Comparison of ENCODE assay signal across 8 cellular contexts in genomic region chr12:116276433-116277216, GRCh38. TPM values are rescaled to one million over a fixed set of nuclear protein-coding genes. Genes with fewer than 3 reads are reported as not detected.
DNase-seq lines count a peak whose midpoint lies in the region; ATAC-seq, FAIRE-seq and TF ChIP-seq lines count a peak whose summit lies in the region.

No MANE protein-coding gene starts in this region.

- DNase-seq in G401 (ENCODE audit: low spot score) (peak; percentile 71), HEK293T (ENCODE audit: extremely low spot score) (peak; percentile 38), NAMALWA (ENCODE audit: low spot score) (peak; percentile 73), T-helper 9 cell (peak; percentile 60), astrocyte (ENCODE audit: low read depth) (peak; percentile 53), hepatic stellate cell (ENCODE audit: low spot score) (peak; percentile 54)

- no peak for TF ChIP-seq CTCF in astrocyte (IDR thresholded peaks at IDR 0.05; ENCODE audit: insufficient read depth, low read depth, low read length)

- H3K27me3 ChIP-seq in astrocyte (ENCODE audit: insufficient read depth, low read length) (no peaks in the 10 kb centered on the region), rectal smooth muscle tissue (ENCODE audit: control insufficient read depth, insufficient read depth, low read length) (no peaks in the 10 kb centered on the region)

- FAIRE-seq in astrocyte (lab: Jason Lieb, UNC): no peak

- H3K4me1 ChIP-seq in astrocyte (ENCODE audit: insufficient read depth, low read length): peaks cover 8% of the 10 kb centered on the region
- H3K4me1 ChIP-seq in rectal smooth muscle tissue (ENCODE audit: control insufficient read depth, insufficient read depth, low read length): peaks cover 8% of the 10 kb centered on the region

- H4K20me1 ChIP-seq in astrocyte (ENCODE audit: insufficient read depth, low read length): peaks cover 50% of the 10 kb centered on the region

- H3K79me2 ChIP-seq in astrocyte (ENCODE audit: insufficient read depth, low read length): peaks cover 53% of the 10 kb centered on the region

- in situ Hi-C loops in G401 (cut with HindIII; ENCODE audit: low sequenced_read_pairs): no loop called here

- no peaks in the 10 kb centered on the region for H3K36me3 Mint-ChIP-seq in astrocyte (ENCODE audit: low read depth, unreplicated experiment)

- H3K36me3 ChIP-seq in astrocyte (ENCODE audit: insufficient read depth, low read length): no peaks in the 10 kb centered on the region
- no peaks in the 10 kb centered on the region for H3K36me3 ChIP-seq in rectal smooth muscle tissue (ENCODE audit: control insufficient read depth, insufficient read depth, low read length)

- peak overlapping the region; percentile 96 for H3K4me3 Mint-ChIP-seq in astrocyte (ENCODE audit: unreplicated experiment)

- H3K27ac ChIP-seq in astrocyte (ENCODE audit: low read depth, low read length) (peak overlapping the region; percentile 63), rectal smooth muscle tissue (ENCODE audit: low read depth, low read length) (peak overlapping the region; percentile 83)

- H3K9me3 Mint-ChIP-seq in astrocyte (ENCODE audit: unreplicated experiment): no peaks in the 10 kb centered on the region

- H3K9ac ChIP-seq in astrocyte (ENCODE audit: low read length) (peak overlapping the region; percentile 91), rectal smooth muscle tissue (ENCODE audit: low read length) (peak overlapping the region; percentile 61)

- H3K27ac Mint-ChIP-seq in astrocyte (ENCODE audit: unreplicated experiment): peak overlapping the region; percentile 99

- H2AFZ ChIP-seq in astrocyte (ENCODE audit: low read depth, low read length): no peak overlapping the region

- CTCF ChIA-PET in HEK293T (lab: Yijun Ruan, JAX): no interaction called here

- no peaks in the 10 kb centered on the region for H3K27me3 Mint-ChIP-seq in astrocyte (ENCODE audit: low read depth, unreplicated experiment)

- peak overlapping the region; percentile 96 for H3K4me2 ChIP-seq in astrocyte (ENCODE audit: low read length)

- no peak for ATAC-seq in GM18870 (IDR thresholded peaks at IDR 0.05; ENCODE audit: unreplicated experiment)

- peaks cover 21% of the 10 kb centered on the region for H3K4me1 Mint-ChIP-seq in astrocyte (ENCODE audit: low read depth, unreplicated experiment)

- H3K9me3 ChIP-seq in astrocyte (ENCODE audit: insufficient read depth, low read depth, low read length): no peaks in the 10 kb centered on the region

- H3K4me3 ChIP-seq in astrocyte (ENCODE audit: insufficient read depth, low read depth, low read length) (peak overlapping the region; percentile 93), rectal smooth muscle tissue (ENCODE audit: low read length) (peak overlapping the region; percentile 91)

- POLR2A ChIA-PET in HEK293T (lab: Yijun Ruan, JAX): interaction anchor here (0.6 to 1.4 kb wide), 4 partner anchors 10 to 144 kb away, joined by 3 to 5 read pairs (median 4); no protein-coding TSS in a partner anchor

TF ChIP-seq in HEK293T, 16 proteins besides CTCF, POLR2A, EP300 and RAD21:
- TF ChIP-seq FOXK2 (IDR thresholded peaks at IDR 0.05) (no peak), FOXA1 (IDR thresholded peaks at IDR 0.05) (no peak), TARDBP (IDR thresholded peaks at IDR 0.05) (no peak), ELF4 (IDR thresholded peaks at IDR 0.05) (no peak), NFRKB (IDR thresholded peaks at IDR 0.05) (no peak), CTBP1 (IDR thresholded peaks at IDR 0.05; ENCODE audit: borderline replicate concordance) (no peak), SP1 (IDR thresholded peaks at IDR 0.05) (no peak), PKNOX1 (IDR thresholded peaks at IDR 0.05) (no peak), FOXM1 (IDR thresholded peaks at IDR 0.05; ENCODE audit: borderline replicate concordance) (no peak), LEF1 (IDR thresholded peaks at IDR 0.05; ENCODE audit: borderline replicate concordance) (no peak), ZNF384 (IDR thresholded peaks at IDR 0.05) (no peak), L3MBTL2 (conservative IDR thresholded peaks at IDR 0.05) (no peak; the same call in 1 of the 2 replicates), ARNT (IDR thresholded peaks at IDR 0.05) (no peak), BHLHE40 (IDR thresholded peaks at IDR 0.05; ENCODE audit: borderline replicate concordance) (no peak), HDGF (IDR thresholded peaks at IDR 0.05; ENCODE audit: borderline replicate concordance) (no peak), SUZ12 (IDR thresholded peaks at IDR 0.05) (no peak)

RNA-seq across cellular contexts. Expression of gene MED13L, which starts 0.9 kb away (rescaled TPM):
- 40.7 and 62.6 TPM in 2 replicates for total RNA-seq in G401 (2014; rRNA removed; shearing (Covaris generic))
- 139 and 153 TPM in 2 replicates for total RNA-seq in astrocyte
